8 cellular contexts compared by ENCODE assay signal in the genomic region with DNA sequence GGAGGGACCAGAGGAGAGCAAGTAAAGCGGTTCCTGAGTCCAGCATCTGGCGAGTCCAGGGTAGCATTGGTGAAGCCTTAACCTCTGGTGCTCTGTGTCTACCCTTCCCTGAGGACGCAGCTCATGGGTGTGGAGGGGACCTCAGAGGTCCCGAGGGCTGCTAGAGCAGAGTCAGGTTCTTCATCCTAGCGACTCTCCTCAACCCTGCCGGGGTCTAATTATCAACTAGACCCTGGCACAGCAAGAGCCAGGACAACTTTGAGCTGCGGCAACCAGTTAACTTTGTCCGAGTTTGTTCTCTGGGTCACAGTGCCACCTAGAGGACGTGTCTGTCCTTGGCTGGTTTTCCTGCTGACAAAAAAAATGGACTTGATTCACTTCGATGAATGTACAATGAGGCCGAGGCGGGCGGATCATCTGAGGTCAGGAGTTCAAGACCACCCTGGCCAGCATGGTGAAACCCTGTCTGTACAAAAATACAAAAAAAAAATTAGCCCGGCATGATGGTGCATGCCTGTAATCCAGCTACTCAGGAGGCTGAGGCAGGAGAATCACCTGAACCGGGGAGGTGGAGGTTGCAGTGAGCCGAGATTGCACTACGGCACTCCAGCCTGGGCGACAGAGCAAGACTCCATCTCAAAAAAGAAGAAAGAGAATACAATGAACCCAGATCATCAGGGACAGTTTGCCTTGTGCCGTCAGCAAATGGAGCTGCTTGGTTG.
DNase-seq lines count a peak whose midpoint lies in the region; ATAC-seq and FAIRE-seq lines count a peak whose summit lies in the region.

No MANE protein-coding gene starts in this region.

- ATAC-seq in GM21390 (IDR thresholded peaks at IDR 0.05; ENCODE audit: unreplicated experiment): no peak

- peak; percentile 97 for FAIRE-seq in islet of Langerhans (lab: Jason Lieb, UNC)

- DNase-seq in AG08396 (ENCODE audit: low spot score) (peak; percentile 84), GOT3 (lab: John Stamatoyannopoulos, UW) (peak; percentile 20), NCI-H2227 (lab: John Stamatoyannopoulos, UW; ENCODE audit: unreplicated experiment) (peak; percentile 70)
- DNase-seq in activated CD4-positive, CD25-positive, alpha-beta regulatory T cell treated with anti-CD3 and anti-CD28 coated beads, Interleukin-2, amount 50 U/mL, for 16 hours (ENCODE audit: low read depth, low spot score): peak; percentile 71
- peak; percentile 78 for DNase-seq in central memory CD4-positive, alpha-beta T cell
- peak; percentile 72 for DNase-seq in stimulated activated CD4-positive, alpha-beta T cell treated with anti-CD3 and anti-CD28 coated beads, Interleukin-12 subunit alpha, Interleukin-12 subunit beta, amount 100 ng/mL, for 4 hours

Comparison
In these comparisons a context has a peak if more than half of its experiments do, and no peak if none do; other contexts are left out.
1. DNase-seq: peak in every context shown above with its lines; median percentile 84 in AG08396; 78 in central memory CD4-positive, alpha-beta T cell; 72 in stimulated activated CD4-positive, alpha-beta T cell treated with anti-CD3 and anti-CD28 coated beads, Interleukin-12 subunit alpha, Interleukin-12 subunit beta, amount 100 ng/mL, for 4 hours; 71 in activated CD4-positive, CD25-positive, alpha-beta regulatory T cell treated with anti-CD3 and anti-CD28 coated beads, Interleukin-2, amount 50 U/mL, for 16 hours; 70 in NCI-H2227; 20 in GOT3.